In the genomic region with DNA sequence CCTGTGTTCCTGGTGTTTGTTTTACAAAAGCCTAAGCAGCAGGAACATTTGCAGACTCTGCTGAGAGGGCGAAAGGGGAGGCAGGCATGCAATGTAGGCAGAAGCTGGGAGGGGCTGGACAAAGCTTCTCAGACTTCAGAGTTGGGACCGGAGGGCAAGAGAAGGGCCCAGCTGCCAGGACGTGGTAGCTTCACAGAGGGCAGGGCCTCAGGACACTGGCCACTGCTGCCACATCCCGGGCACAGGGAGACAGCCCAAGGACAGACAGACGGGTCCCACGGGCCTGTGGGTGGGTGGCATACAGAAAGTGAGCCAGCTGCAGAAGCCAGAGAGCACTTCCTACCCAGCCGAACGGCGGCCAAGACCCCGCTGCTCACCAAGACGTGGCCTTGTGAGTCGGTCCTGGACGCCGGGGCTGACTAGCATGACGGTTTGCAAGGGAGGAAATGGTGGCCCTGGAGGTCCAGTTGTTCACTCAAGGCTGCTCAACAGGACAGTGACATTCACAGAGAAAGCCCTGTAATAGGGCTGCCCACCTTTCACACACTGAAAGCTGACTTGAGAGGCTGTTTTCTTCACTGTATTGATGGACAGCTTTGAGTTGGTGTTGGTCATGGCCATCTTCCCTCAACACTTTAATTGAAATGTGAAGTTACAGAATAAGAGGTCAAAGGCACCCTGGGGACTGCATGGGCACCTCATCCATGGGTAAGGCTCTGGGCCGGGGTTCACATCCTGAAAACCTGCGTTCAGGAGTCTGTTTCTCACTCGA, we compare ENCODE assay signal across 22 cellular contexts. TPM values are rescaled to one million over a fixed set of nuclear protein-coding genes. Genes with fewer than 3 reads are reported as not detected.
DNase-seq lines count a peak whose midpoint lies in the region; ATAC-seq and TF ChIP-seq lines count a peak whose summit lies in the region.
"Had no signal": no experiment of that assay in that cellular context is flagged by ENCODE, and none has a peak within 500 bp of the region (broad histone marks: within the 10 kb centered on the region; RNA-seq: fewer than 3 reads in every experiment).

No MANE protein-coding gene starts in this region.

- peaks cover under 1% of the 10 kb centered on the region for H3K27me3 ChIP-seq in lower lobe of right lung (ENCODE audit: low read depth)
- H3K27me3 ChIP-seq: ascending aorta, pancreas, uterus had no signal

- H3K4me3 ChIP-seq in coronary artery (no peak overlapping the region), lower lobe of right lung (no peak overlapping the region)
- H3K4me3 ChIP-seq: ascending aorta, pancreas, smooth muscle cell, uterus had no signal

- no peaks in the 10 kb centered on the region for H3K9me3 ChIP-seq in lower lobe of right lung
- H3K9me3 ChIP-seq: ascending aorta, pancreas, uterus had no signal

- no peaks in the 10 kb centered on the region for H3K9me3 Mint-ChIP-seq in type B pancreatic cell
- H3K9me3 Mint-ChIP-seq: activated CD4-positive, alpha-beta T cell treated with anti-CD3 and anti-CD28 coated beads, Interleukin-2, amount 10 ng/mL, durations not matched to agents 24 days and 14 days; activated naive CD8-positive, alpha-beta T cell treated with anti-CD3 and anti-CD28 coated beads, Interleukin-2, amount 10 ng/mL, durations not matched to agents 7 days and 5 days; activated T-helper 2 cell treated with anti-CD3 and anti-CD28 coated beads, Interferon-gamma antibody, Interleukin-2, Interleukin-4, amounts not matched to agents 10 μg/mL and 5 μg/mL and 100 μg/mL, durations not matched to agents 14 hours and 24 hours and 36 hours; CD4-positive, alpha-beta T cell; natural killer cell treated with Interleukin-12 subunit alpha and Interleukin-12 subunit beta and Interleukin-15 and Interleukin-18, amount 100 ng/mL, for 72 hours had no signal

- peak; percentile 47 for DNase-seq in activated CD8-positive, alpha-beta memory T cell treated with anti-CD3 and anti-CD28 coated beads for 24 hours
- no peak for DNase-seq in activated CD8-positive, alpha-beta memory T cell treated with anti-CD3 and anti-CD28 coated beads, Interleukin-2, amount 50 U/mL, for 4 hours
- DNase-seq in coronary artery (ENCODE audit: low spot score) (peak; percentile 62), lower lobe of right lung (peak; percentile 39), type B pancreatic cell (ENCODE audit: extremely low spot score, unreplicated experiment) (peak; percentile 64), NOMO-1 (lab: John Stamatoyannopoulos, UW; ENCODE audit: unreplicated experiment in 2 of 2) (no peak)
- DNase-seq: activated CD4-positive, alpha-beta T cell treated with anti-CD3 and anti-CD28 coated beads, Interleukin-2, amount 10 ng/mL, durations not matched to agents 24 days and 14 days; activated naive CD8-positive, alpha-beta T cell treated with anti-CD3 and anti-CD28 coated beads, Interleukin-2, amount 10 ng/mL, durations not matched to agents 7 days and 5 days; caudate nucleus; CD4-positive, alpha-beta T cell; hippocampal formation; NCI-H446 treated with DMSO at 0.1 percent for 48 hours; pancreas had no signal

- H3K4me1 Mint-ChIP-seq in type B pancreatic cell (ENCODE audit: unreplicated experiment), result peaks cover 9% of the 10 kb centered on the region

- H3K27me3 Mint-ChIP-seq in type B pancreatic cell, result no peaks in the 10 kb centered on the region
- H3K27me3 Mint-ChIP-seq: CD4-positive, alpha-beta T cell had no signal

- no peaks in the 10 kb centered on the region for H3K36me3 ChIP-seq in lower lobe of right lung
- H3K36me3 ChIP-seq: ascending aorta, pancreas, uterus had no signal

- H3K27ac ChIP-seq in coronary artery (no peak overlapping the region), lower lobe of right lung (no peak overlapping the region)
- H3K27ac ChIP-seq: ascending aorta, pancreas, uterus, VCaP had no signal

- H3K36me3 Mint-ChIP-seq in type B pancreatic cell, result no peaks in the 10 kb centered on the region
- H3K36me3 Mint-ChIP-seq: activated naive CD8-positive, alpha-beta T cell treated with anti-CD3 and anti-CD28 coated beads, Interleukin-2, amount 10 ng/mL, durations not matched to agents 7 days and 5 days; natural killer cell treated with Interleukin-12 subunit alpha and Interleukin-12 subunit beta and Interleukin-15 and Interleukin-18, amount 100 ng/mL, for 72 hours had no signal

- intact Hi-C loops in lower lobe of right lung (cut with DNase I), result no loop called here

- ATAC-seq in lower lobe of right lung, result no peak
- ATAC-seq in GM18520 (IDR thresholded peaks at IDR 0.05; ENCODE audit: unreplicated experiment), result no peak
- no peak for ATAC-seq in HG03025 (IDR thresholded peaks at IDR 0.05; ENCODE audit: low FRiP score, unreplicated experiment)
- ATAC-seq: natural killer cell treated with Interleukin-12 subunit alpha and Interleukin-12 subunit beta and Interleukin-15 and Interleukin-18, amount 100 ng/mL, for 72 hours; pancreas; Right ventricle myocardium inferior had no signal

- H3K4me1 ChIP-seq in lower lobe of right lung, result no peaks in the 10 kb centered on the region
- H3K4me1 ChIP-seq: ascending aorta, pancreas, uterus had no signal

- H3K4me3 Mint-ChIP-seq in type B pancreatic cell, result no peak overlapping the region
- H3K4me3 Mint-ChIP-seq: activated CD4-positive, alpha-beta T cell treated with anti-CD3 and anti-CD28 coated beads, Interleukin-2, amount 10 ng/mL, durations not matched to agents 24 days and 14 days; activated naive CD8-positive, alpha-beta T cell treated with anti-CD3 and anti-CD28 coated beads, Interleukin-2, amount 10 ng/mL, durations not matched to agents 7 days and 5 days; CD4-positive, alpha-beta T cell; natural killer cell treated with Interleukin-12 subunit alpha and Interleukin-12 subunit beta and Interleukin-15 and Interleukin-18, amount 100 ng/mL, for 72 hours had no signal

- no peak overlapping the region for H3K27ac Mint-ChIP-seq in type B pancreatic cell
- H3K27ac Mint-ChIP-seq: activated CD4-positive, alpha-beta T cell treated with anti-CD3 and anti-CD28 coated beads, Interleukin-2, amount 10 ng/mL, durations not matched to agents 24 days and 14 days; activated naive CD8-positive, alpha-beta T cell treated with anti-CD3 and anti-CD28 coated beads, Interleukin-2, amount 10 ng/mL, durations not matched to agents 7 days and 5 days; activated T-helper 2 cell treated with anti-CD3 and anti-CD28 coated beads, Interferon-gamma antibody, Interleukin-2, Interleukin-4, amounts not matched to agents 10 μg/mL and 5 μg/mL and 100 μg/mL, durations not matched to agents 14 hours and 24 hours and 36 hours; CD4-positive, alpha-beta T cell; natural killer cell treated with Interleukin-12 subunit alpha and Interleukin-12 subunit beta and Interleukin-15 and Interleukin-18, amount 100 ng/mL, for 72 hours had no signal

- no peak for TF ChIP-seq CTCF in coronary artery (IDR thresholded peaks at IDR 0.05)
- TF ChIP-seq CTCF in lower lobe of right lung (IDR thresholded peaks at IDR 0.05), result no peak
- TF ChIP-seq CTCF in type B pancreatic cell (conservative IDR thresholded peaks at IDR 0.05), result no peak

RNA-seq across cellular contexts. Expression of a gene that starts 23.7 kb away (rescaled TPM):
- total RNA-seq in lower lobe of right lung, result 47.0 TPM
- total RNA-seq in type B pancreatic cell (ENCODE audit: low replicate concordance), result 78.4 and 78.8 TPM in 2 replicates

Comparison
In these comparisons a context has a peak if more than half of its experiments do, and no peak if none do; other contexts are left out.
1. DNase-seq: peak in activated CD8-positive, alpha-beta memory T cell treated with anti-CD3 and anti-CD28 coated beads for 24 hours (single experiment), coronary artery (single experiment), lower lobe of right lung (single experiment) and type B pancreatic cell (single experiment); none in activated CD8-positive, alpha-beta memory T cell treated with anti-CD3 and anti-CD28 coated beads, Interleukin-2, amount 50 U/mL, for 4 hours (single experiment) and NOMO-1 (0 of 2).